In the genomic region with DNA sequence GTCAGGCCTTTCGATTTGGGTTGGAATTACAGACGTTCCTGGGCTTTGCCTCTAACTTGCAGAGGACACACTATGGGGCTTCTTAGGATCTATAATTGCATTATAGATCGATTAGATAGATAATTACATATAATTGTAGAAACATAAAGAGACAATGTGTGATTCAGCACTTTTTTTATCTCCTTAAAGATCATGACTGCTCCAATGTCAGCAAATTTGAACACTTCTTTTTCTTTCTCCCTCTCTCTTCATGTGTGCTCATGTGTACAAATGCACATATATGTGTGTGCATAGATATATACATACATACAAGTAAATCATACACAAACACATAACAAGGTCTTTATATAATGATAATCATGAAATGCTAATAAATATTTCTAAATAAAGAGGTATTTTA, we compare ENCODE assay signal across 26 cellular contexts.
"Had no signal": no experiment of that assay in that cellular context is flagged by ENCODE, and none has a peak within 500 bp of the region (broad histone marks: within the 10 kb centered on the region; RNA-seq: fewer than 3 reads in every experiment).

No MANE protein-coding gene starts in this region.

- H3K27me3 ChIP-seq: colonic mucosa, dorsolateral prefrontal cortex, esophagus muscularis mucosa, esophagus squamous epithelium, foreskin keratinocyte, gastrocnemius medialis, gastroesophageal sphincter, heart left ventricle had no signal

- H3K27ac ChIP-seq: colonic mucosa, coronary artery, dorsolateral prefrontal cortex, epithelial cell of prostate, esophagus muscularis mucosa, esophagus squamous epithelium, foreskin keratinocyte, gastrocnemius medialis, gastroesophageal sphincter, heart left ventricle had no signal

- H3K36me3 ChIP-seq: colonic mucosa, esophagus muscularis mucosa, esophagus squamous epithelium, gastrocnemius medialis, gastroesophageal sphincter, heart left ventricle had no signal

- ATAC-seq: effector memory CD8-positive, alpha-beta T cell; esophagus mucosa; foreskin keratinocyte; gastrocnemius medialis; gastroesophageal sphincter; heart left ventricle had no signal

- H3K4me1 ChIP-seq: colonic mucosa, esophagus muscularis mucosa, esophagus squamous epithelium, foreskin keratinocyte, gastrocnemius medialis, gastroesophageal sphincter, heart left ventricle had no signal

- DNase-seq: colonic mucosa; cortex of kidney; dermis blood vessel endothelial cell; dorsolateral prefrontal cortex; effector CD4-positive, alpha-beta T cell; effector CD8-positive, alpha-beta T cell; effector memory CD4-positive, alpha-beta T cell; effector memory CD8-positive, alpha-beta T cell; endodermal cell; erythroblast; esophagus squamous epithelium; foreskin fibroblast; foreskin keratinocyte; foreskin melanocyte; gastrocnemius medialis; glutamatergic neuron; head of caudate nucleus; heart left ventricle had no signal

- H3K4me3 ChIP-seq: colonic mucosa, coronary artery, dorsolateral prefrontal cortex, esophagus muscularis mucosa, esophagus squamous epithelium, gastrocnemius medialis, gastroesophageal sphincter, heart left ventricle had no signal

- FAIRE-seq: colon, endometrium, endothelial cell of umbilical vein had no signal

- H3K9me3 ChIP-seq: colonic mucosa, esophagus muscularis mucosa, esophagus squamous epithelium, gastrocnemius medialis, gastroesophageal sphincter had no signal
